26 cellular contexts compared by ENCODE assay signal in the genomic region with DNA sequence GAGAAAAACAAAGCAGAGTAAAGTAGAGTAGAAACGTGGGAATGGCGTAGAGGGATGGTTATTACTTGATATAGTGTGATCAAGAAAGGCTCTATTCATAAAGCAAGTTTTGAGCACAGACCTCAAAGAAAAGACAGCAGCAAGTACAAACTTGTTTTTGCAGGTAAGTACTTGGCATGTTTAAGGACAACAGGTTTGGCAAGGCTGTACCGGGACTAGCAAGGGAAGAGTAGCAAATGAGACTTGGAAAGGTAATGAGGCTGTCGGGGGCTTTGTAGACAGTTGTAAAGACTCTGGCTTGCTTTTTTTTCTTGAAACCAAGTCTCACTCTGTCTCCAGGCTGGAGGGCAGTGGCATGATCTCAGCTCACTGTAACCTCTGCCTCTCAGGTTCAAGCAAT.
"Had no signal": no experiment of that assay in that cellular context is flagged by ENCODE, and none has a peak within 500 bp of the region (broad histone marks: within the 10 kb centered on the region; RNA-seq: fewer than 3 reads in every experiment).

No MANE protein-coding gene starts in this region.

- H3K36me3 ChIP-seq: brain microvascular endothelial cell, right lobe of liver had no signal

- H3K4me3 ChIP-seq: right lobe of liver, testis, upper lobe of left lung, vagina had no signal

- H3K4me1 ChIP-seq: right lobe of liver, testis, upper lobe of left lung, vagina had no signal

- H3K27ac ChIP-seq: brain microvascular endothelial cell, neutrophil, right lobe of liver, testis, upper lobe of left lung, vagina had no signal

- ATAC-seq: left cardiac atrium; right lobe of liver; stimulated activated naive CD8-positive, alpha-beta T cell treated with anti-CD3 and anti-CD28 coated beads, Interleukin-15, Interleukin-2, amounts not matched to agents 100 U/mL and 50 U/mL, for 24 hours; T-helper 17 cell had no signal

- DNase-seq: activated CD4-positive, alpha-beta memory T cell treated with anti-CD3 and anti-CD28 coated beads for 36 hours; activated CD4-positive, alpha-beta T cell treated with anti-CD3 and anti-CD28 coated beads, Interleukin-2, amount 10 ng/mL, durations not matched to agents 24 days and 14 days; activated CD4-positive, CD25-positive, alpha-beta regulatory T cell treated with anti-CD3 and anti-CD28 coated beads, Interleukin-2, amount 50 U/mL, for 72 hours; activated CD8-positive, alpha-beta memory T cell treated with anti-CD3 and anti-CD28 coated beads, Interleukin-2, amount 50 U/mL, for 4 hours; activated effector memory CD4-positive, alpha-beta T cell treated with anti-CD3 and anti-CD28 coated beads, Interleukin-2, amount 50 U/mL, for 16 hours; activated naive CD4-positive, alpha-beta T cell treated with anti-CD3 and anti-CD28 coated beads, Interleukin-2, amount 50 U/mL, for 16 hours; activated T-cell treated with anti-CD3 and anti-CD28 coated beads, Interleukin-2, amount 50 U/mL, for 1 hour; amniotic stem cell; brain microvascular endothelial cell; central memory CD4-positive, alpha-beta T cell; endodermal cell; erythroblast; foreskin fibroblast; left cardiac atrium; naive B cell; nephron progenitor cell; right lobe of liver; stimulated activated CD4-positive, alpha-beta T cell treated with anti-CD3 and anti-CD28 coated beads, Interleukin-12 subunit alpha, Interleukin-12 subunit beta, amount 100 ng/mL, for 4 hours; stimulated activated CD4-positive, alpha-beta T cell treated with anti-CD3 and anti-CD28 coated beads, Interleukin-4, amount 100 ng/mL, for 1 hour; stimulated activated naive CD8-positive, alpha-beta T cell treated with anti-CD3 and anti-CD28 coated beads, Interleukin-15, Interleukin-2, amounts not matched to agents 100 U/mL and 50 U/mL, for 24 hours; T-helper 17 cell; T1000; testis had no signal

- H3K27me3 ChIP-seq: brain microvascular endothelial cell, neutrophil, right lobe of liver, testis, upper lobe of left lung, vagina had no signal

- H3K9me3 ChIP-seq: neutrophil, right lobe of liver, testis, upper lobe of left lung, vagina had no signal
